1 cellular context compared by ENCODE assay signal in the genomic region with DNA sequence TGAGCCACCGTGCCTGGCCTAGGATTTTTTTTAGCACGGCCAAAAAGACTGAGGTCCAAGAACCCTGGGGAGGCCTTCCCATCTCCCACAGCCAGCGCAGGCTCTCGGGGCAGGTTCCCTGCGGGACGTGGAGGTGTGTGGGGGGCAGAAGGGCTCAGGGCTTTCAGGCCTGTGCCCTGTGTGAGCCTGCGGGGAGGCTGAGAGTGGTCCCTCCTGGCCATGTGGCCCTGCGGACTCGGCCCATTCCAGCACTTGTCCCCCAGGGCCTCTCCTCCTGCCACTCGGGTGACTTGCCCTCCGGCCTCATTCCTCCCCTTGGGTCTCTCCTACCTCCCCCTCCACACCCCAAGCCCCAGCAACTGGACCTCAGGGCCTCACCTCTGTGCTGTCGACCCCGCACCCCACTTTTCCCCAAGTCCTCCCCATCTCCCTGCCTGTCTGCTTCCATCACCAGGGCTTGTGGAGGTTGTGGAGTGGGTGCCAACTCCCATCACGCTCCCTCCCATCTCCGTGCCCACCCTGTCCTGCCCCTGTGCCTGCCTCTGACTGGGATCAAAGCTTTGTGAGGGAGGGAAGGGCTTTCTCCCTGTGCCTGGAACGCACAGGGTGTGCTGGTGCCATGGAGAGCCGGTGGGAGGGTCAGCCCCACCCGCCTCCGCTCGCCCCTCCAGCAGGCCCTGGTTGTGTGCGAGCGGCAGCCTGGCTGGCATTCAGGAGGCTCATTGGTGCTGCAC.
TF ChIP-seq lines count a peak whose summit lies in the region.

No MANE protein-coding gene starts in this region.

TF ChIP-seq in HEK293, 187 proteins besides CTCF, POLR2A, EP300 and RAD21:
- TF ChIP-seq, protein P1, sequence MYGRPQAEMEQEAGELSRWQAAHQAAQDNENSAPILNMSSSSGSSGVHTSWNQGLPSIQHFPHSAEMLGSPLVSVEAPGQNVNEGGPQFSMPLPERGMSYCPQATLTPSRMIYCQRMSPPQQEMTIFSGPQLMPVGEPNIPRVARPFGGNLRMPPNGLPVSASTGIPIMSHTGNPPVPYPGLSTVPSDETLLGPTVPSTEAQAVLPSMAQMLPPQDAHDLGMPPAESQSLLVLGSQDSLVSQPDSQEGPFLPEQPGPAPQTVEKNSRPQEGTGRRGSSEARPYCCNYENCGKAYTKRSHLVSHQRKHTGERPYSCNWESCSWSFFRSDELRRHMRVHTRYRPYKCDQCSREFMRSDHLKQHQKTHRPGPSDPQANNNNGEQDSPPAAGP (tag by site-specific recombination; IDR thresholded peaks at IDR 0.05): peak; percentile 50; the same call in 1 of the 2 replicates
- no peak for TF ChIP-seq SP2 (tag by site-specific recombination; IDR thresholded peaks at IDR 0.05)
